ENCODE assay signal across 16 cellular contexts in genomic region chr2:148909114-148909513, GRCh38. TPM values are rescaled to one million over a fixed set of nuclear protein-coding genes. Genes with fewer than 3 reads are reported as not detected.
A peak's percentile ranks its signal among the peaks of the same experiment; 100 is the strongest.
DNase-seq lines count a peak whose midpoint lies in the region; ATAC-seq and TF ChIP-seq lines count a peak whose summit lies in the region.
"Had no signal": no experiment of that assay in that cellular context is flagged by ENCODE, and none has a peak within 500 bp of the region (broad histone marks: within the 10 kb centered on the region; RNA-seq: fewer than 3 reads in every experiment).

No MANE protein-coding gene starts in this region.

- H3K4me3 Mint-ChIP-seq in HFFc6 (peak overlapping the region; percentile 8; the same call in 1 of the 2 replicates), WTC11 (no peak overlapping the region)
- no peak overlapping the region for H3K4me3 Mint-ChIP-seq in CD4-positive, alpha-beta memory T cell
- H3K4me3 Mint-ChIP-seq: effector memory CD8-positive, alpha-beta T cell; natural killer cell; stimulated activated naive B cell treated with anti-CD40 and anti-IgM and Interleukin-4, amounts not matched to agents 10 μg/mL and 1 μg/mL and 100 μg/mL, for 72 hours had no signal

- H3K4me3 ChIP-seq in CD4-positive, alpha-beta memory T cell (ENCODE audit: low read length in 2 of 2), result no peak overlapping the region

- H3K4me1 ChIP-seq in CD4-positive, alpha-beta memory T cell (ENCODE audit: insufficient read depth, low read length), result no peaks in the 10 kb centered on the region

- intact Hi-C loops in CD4-positive, alpha-beta memory T cell (cut with micrococcal nuclease), result no loop called here

- H3K9me3 Mint-ChIP-seq in HFFc6 (no peaks in the 10 kb centered on the region), WTC11 (peaks cover 12% of the 10 kb centered on the region)
- H3K9me3 Mint-ChIP-seq in CD4-positive, alpha-beta memory T cell, result peaks cover 0 to 3% (median 0%) of the 10 kb centered on the region in 8 donors
- H3K9me3 Mint-ChIP-seq: effector memory CD8-positive, alpha-beta T cell; natural killer cell had no signal

- peak; percentile 61 for DNase-seq in DMS153 treated with DMSO at 0.1 percent for 48 hours (lab: John Stamatoyannopoulos, UW; ENCODE audit: unreplicated experiment)
- DNase-seq in HFFc6, result no peak
- no peak for DNase-seq in WTC11 (ENCODE audit: low spot score)
- peak; percentile 50 for DNase-seq in left kidney (ENCODE audit: low read depth, low spot score)
- no peak for DNase-seq in foreskin melanocyte
- no peak for DNase-seq in CD4-positive, alpha-beta memory T cell
- DNase-seq: activated CD4-positive, alpha-beta T cell treated with anti-CD3 and anti-CD28 coated beads, Interleukin-2, amount 50 U/mL, for 1 hour; effector memory CD8-positive, alpha-beta T cell; H7; kidney; natural killer cell; NCI-H1048; NCI-H82; stimulated activated naive B cell treated with anti-CD40 and anti-IgM and Interleukin-4, amounts not matched to agents 10 μg/mL and 1 μg/mL and 100 μg/mL, for 72 hours had no signal

- peak; percentile 64 for ATAC-seq in WTC11
- no peak for ATAC-seq in HG03432 (IDR thresholded peaks at IDR 0.05; ENCODE audit: unreplicated experiment)
- ATAC-seq in HG02884 (IDR thresholded peaks at IDR 0.05; ENCODE audit: unreplicated experiment), result no peak
- ATAC-seq: effector memory CD8-positive, alpha-beta T cell; natural killer cell; stimulated activated naive B cell treated with anti-CD40 and anti-IgM and Interleukin-4, amounts not matched to agents 10 μg/mL and 1 μg/mL and 100 μg/mL, for 72 hours had no signal

- no peaks in the 10 kb centered on the region for H3K36me3 ChIP-seq in CD4-positive, alpha-beta memory T cell (ENCODE audit: insufficient read depth, low read length)

- H3K4me1 Mint-ChIP-seq in HFFc6 (ENCODE audit: low read depth), result peaks cover 5% of the 10 kb centered on the region; the same call in 1 of the 2 replicates
- peaks cover 30% of the 10 kb centered on the region for H3K4me1 Mint-ChIP-seq in WTC11
- H3K4me1 Mint-ChIP-seq in CD4-positive, alpha-beta memory T cell, result peaks cover 0 to 12% (median 10%) of the 10 kb centered on the region in 4 donors
- H3K4me1 Mint-ChIP-seq: natural killer cell; stimulated activated naive B cell treated with anti-CD40 and anti-IgM and Interleukin-4, amounts not matched to agents 10 μg/mL and 1 μg/mL and 100 μg/mL, for 72 hours had no signal

- no peak overlapping the region for H3K27ac Mint-ChIP-seq in HFFc6
- H3K27ac Mint-ChIP-seq in WTC11, result peak overlapping the region; percentile 66
- H3K27ac Mint-ChIP-seq in CD4-positive, alpha-beta memory T cell, result peak overlapping the region in 1 of 7 donors; percentile 34
- H3K27ac Mint-ChIP-seq: effector memory CD8-positive, alpha-beta T cell; natural killer cell; stimulated activated naive B cell treated with anti-CD40 and anti-IgM and Interleukin-4, amounts not matched to agents 10 μg/mL and 1 μg/mL and 100 μg/mL, for 72 hours had no signal

- no peaks in the 10 kb centered on the region for H3K9me3 ChIP-seq in CD4-positive, alpha-beta memory T cell (ENCODE audit: control insufficient read depth in 1 of 2, low read length in 2 of 2)

- CTCF ChIA-PET in WTC11 (lab: Charles Lee), result interaction anchor here (1.1 to 1.4 kb wide), 2 partner anchors 28 to 108 kb away, joined by 3 read pairs; no protein-coding TSS in a partner anchor
- CTCF ChIA-PET in CD4-positive, alpha-beta memory T cell (lab: Charles Lee; ENCODE audit: partially characterized antibody), result interaction anchor here (1.5 kb wide), 1 partner anchor 18 kb away, joined by 5 read pairs; no protein-coding TSS in a partner anchor

- H3K27me3 Mint-ChIP-seq in HFFc6 (ENCODE audit: insufficient read depth) (peaks cover 29% of the 10 kb centered on the region), WTC11 (ENCODE audit: low read depth) (no peaks in the 10 kb centered on the region)
- H3K27me3 Mint-ChIP-seq in CD4-positive, alpha-beta memory T cell, result no peaks in the 10 kb centered on the region

- no peaks in the 10 kb centered on the region for H3K27me3 ChIP-seq in CD4-positive, alpha-beta memory T cell (ENCODE audit: insufficient read depth, low read length)

- H3K36me3 Mint-ChIP-seq in HFFc6 (ENCODE audit: low read depth) (no peaks in the 10 kb centered on the region), WTC11 (peaks cover 18% of the 10 kb centered on the region)
- H3K36me3 Mint-ChIP-seq in CD4-positive, alpha-beta memory T cell, result peaks cover 8 to 30% of the 10 kb centered on the region in 2 donors
- H3K36me3 Mint-ChIP-seq: natural killer cell had no signal

- H3K27ac ChIP-seq in CD4-positive, alpha-beta memory T cell (ENCODE audit: low read depth, low read length), result no peak overlapping the region

- TF ChIP-seq CTCF in HFFc6 (IDR thresholded peaks at IDR 0.05), result no peak
- no peak for TF ChIP-seq CTCF in WTC11 (IDR thresholded peaks at IDR 0.05)

- POLR2A ChIA-PET in WTC11 (lab: Charles Lee), result no interaction called here
- POLR2A ChIA-PET in CD4-positive, alpha-beta memory T cell (lab: Charles Lee; ENCODE audit: partially characterized antibody), result interaction anchor here (0.7 kb wide), 1 partner anchor 996 kb away, joined by 3 read pairs; no protein-coding TSS in a partner anchor

TF ChIP-seq in WTC11, 78 proteins besides CTCF, POLR2A, EP300 and RAD21:
- TF ChIP-seq MAX (CRISPR knock-in tag; IDR thresholded peaks at IDR 0.05) (0 out of 2 replicates have a peak, but pooled peaks have one; percentile 29), USF1 (CRISPR knock-in tag; IDR thresholded peaks at IDR 0.05) (no peak), ATF2 (CRISPR knock-in tag; IDR thresholded peaks at IDR 0.05; ENCODE audit: borderline replicate concordance, low read depth) (no peak), ATF1 (CRISPR knock-in tag; IDR thresholded peaks at IDR 0.05) (no peak)
TF ChIP-seq in WTC11: peak in this region for 1.

RNA-seq across cellular contexts. Expression of gene KIF5C, which starts 34.1 kb away (rescaled TPM):
- 1 to 10 TPM in 1 of 6 experiments, under 1 TPM in 5; 0.38 to 1.0 (median 0.54) TPM for total RNA-seq in HFFc6 (2021; fragmentation: NEBNext Ultra II Directional; extraction: Animal tissue kit (Norgen Biotek cat#: 25700))
- 58.0 to 73.5 TPM (median 60.6 TPM) in 3 replicates for total RNA-seq in WTC11 (2021)
- total RNA-seq in CD4-positive, alpha-beta memory T cell, result 10 to 100 TPM; 21.1 to 21.3 TPM
- polyA plus RNA-seq in CD4-positive, alpha-beta memory T cell, result 1 to 10 TPM; 3.0 to 5.4 TPM

Comparison
In these comparisons a context has a peak if more than half of its experiments do, and no peak if none do; other contexts are left out.
1. DNase-seq: peak in DMS153 treated with DMSO at 0.1 percent for 48 hours (single experiment) and left kidney (single experiment); none in HFFc6 (single experiment), WTC11 (single experiment), foreskin melanocyte (single experiment) and CD4-positive, alpha-beta memory T cell (0 of 5).
2. RNA of gene KIF5C, which starts 34.1 kb away (total RNA-seq): 58.0 to 73.5 TPM in WTC11 and 21.1 to 21.3 TPM in CD4-positive, alpha-beta memory T cell; 0.38 to 1.0 TPM in HFFc6; every median in the first group is over 10 times any median in the second.